ENCODE assay signal across 8 cellular contexts in the genomic region with DNA sequence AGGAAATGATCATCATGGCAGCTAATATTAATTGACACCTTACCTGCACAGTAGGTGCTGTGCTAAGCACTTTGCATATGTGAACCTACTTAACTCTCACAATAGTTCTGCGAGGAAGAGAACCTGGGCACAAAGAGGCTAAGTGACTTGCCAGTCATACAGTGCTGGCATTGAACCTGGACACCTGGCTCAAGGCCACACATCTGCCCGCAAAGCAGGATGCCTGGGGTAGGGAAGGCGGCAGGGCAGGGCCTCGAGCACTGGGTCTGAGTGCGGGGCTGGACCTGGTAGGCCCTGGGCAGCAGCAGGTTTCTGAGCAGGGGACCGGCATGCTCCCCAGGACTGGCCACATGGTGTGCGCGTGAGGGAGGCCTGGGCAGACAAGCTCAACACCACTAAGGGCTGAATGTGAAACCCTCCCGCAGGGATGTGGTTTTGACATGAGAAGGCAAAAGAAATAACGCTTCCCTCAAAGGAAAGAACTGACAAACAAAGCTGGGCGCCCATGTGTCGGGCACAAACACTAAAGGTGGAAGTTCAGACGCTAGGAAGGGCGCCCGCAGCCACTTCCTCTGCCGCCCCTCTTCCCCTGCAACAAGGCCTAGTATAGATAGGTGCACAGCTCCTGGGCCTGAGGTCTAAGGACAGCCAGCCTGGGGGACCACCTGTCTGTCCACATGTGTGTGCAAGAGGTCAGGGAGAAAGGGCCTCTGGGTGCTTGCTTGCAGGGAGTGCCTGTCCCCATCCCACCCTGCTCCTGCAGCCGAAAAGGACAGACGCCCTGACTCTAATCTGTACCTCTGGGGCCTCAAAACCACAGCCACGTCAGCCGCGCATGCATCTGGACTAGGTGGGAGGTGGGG.
A peak's percentile ranks its signal among the peaks of the same experiment; 100 is the strongest.
DNase-seq lines count a peak whose midpoint lies in the region; ATAC-seq and TF ChIP-seq lines count a peak whose summit lies in the region.

No MANE protein-coding gene starts in this region.

- no peaks in the 10 kb centered on the region for H3K27me3 ChIP-seq in Peyer's patch
- no peaks in the 10 kb centered on the region for H3K27me3 ChIP-seq in thyroid gland

- ATAC-seq in HG02610 (IDR thresholded peaks at IDR 0.05; ENCODE audit: unreplicated experiment) (no peak), left lobe of liver (no peak)

- H3K4me3 ChIP-seq in GM12865 (ENCODE audit: low read depth, low read length) = no peak overlapping the region
- H3K4me3 ChIP-seq in Peyer's patch = peak overlapping the region in 1 of 4 donors; percentile 10
- no peak overlapping the region for H3K4me3 ChIP-seq in thyroid gland (replicated peaks in 1 of 3)

- DNase-seq in GM12865 (ENCODE audit: low read depth) (peak; percentile 78), Peyer's patch (peak; percentile 63 to 97 (median 96)), midbrain (lab: John Stamatoyannopoulos, UW) (peak; percentile 42), thyroid gland (no peak), SW 1271 (lab: John Stamatoyannopoulos, UW) (no peak), left lobe of liver (ENCODE audit: low spot score) (no peak)
- peak; percentile 73 for DNase-seq in activated T-helper 2 cell treated with anti-CD3 and anti-CD28 coated beads, Interferon-gamma antibody, Interleukin-2, Interleukin-4, amounts not matched to agents 10 μg/mL and 5 μg/mL and 100 μg/mL, durations not matched to agents 14 hours and 24 hours and 36 hours (ENCODE audit: low spot score)

- peaks cover 32 to 85% (median 77%) of the 10 kb centered on the region in 4 donors for H3K4me1 ChIP-seq in Peyer's patch
- peaks cover 0 to 51% of the 10 kb centered on the region in 2 donors for H3K4me1 ChIP-seq in thyroid gland

- H3K27ac ChIP-seq in Peyer's patch = peak overlapping the region; percentile 88 to 94 (median 92)
- H3K27ac ChIP-seq in thyroid gland = peak overlapping the region in 2 of 3 donors; percentile 24 to 28

- no peaks in the 10 kb centered on the region for H3K9me3 ChIP-seq in Peyer's patch
- H3K9me3 ChIP-seq in thyroid gland = no peaks in the 10 kb centered on the region

- peaks cover 12% of the 10 kb centered on the region for H3K36me3 Mint-ChIP-seq in activated T-helper 2 cell treated with anti-CD3 and anti-CD28 coated beads, Interferon-gamma antibody, Interleukin-2, Interleukin-4, amounts not matched to agents 10 μg/mL and 5 μg/mL and 100 μg/mL, durations not matched to agents 14 hours and 24 hours and 36 hours (ENCODE audit: low read depth)

- peak overlapping the region; percentile 49 for H3K4me3 Mint-ChIP-seq in activated T-helper 2 cell treated with anti-CD3 and anti-CD28 coated beads, Interferon-gamma antibody, Interleukin-2, Interleukin-4, amounts not matched to agents 10 μg/mL and 5 μg/mL and 100 μg/mL, durations not matched to agents 14 hours and 24 hours and 36 hours (ENCODE audit: low read depth)

- TF ChIP-seq POLR2A in Peyer's patch (IDR thresholded peaks at IDR 0.05) = no peak
- TF ChIP-seq POLR2A in thyroid gland (IDR thresholded peaks at IDR 0.05) = no peak

- no peaks in the 10 kb centered on the region for H3K9me3 Mint-ChIP-seq in activated T-helper 2 cell treated with anti-CD3 and anti-CD28 coated beads, Interferon-gamma antibody, Interleukin-2, Interleukin-4, amounts not matched to agents 10 μg/mL and 5 μg/mL and 100 μg/mL, durations not matched to agents 14 hours and 24 hours and 36 hours

- no peaks in the 10 kb centered on the region for H3K36me3 ChIP-seq in Peyer's patch
- H3K36me3 ChIP-seq in thyroid gland = no peaks in the 10 kb centered on the region

- H3K4me1 Mint-ChIP-seq in activated T-helper 2 cell treated with anti-CD3 and anti-CD28 coated beads, Interferon-gamma antibody, Interleukin-2, Interleukin-4, amounts not matched to agents 10 μg/mL and 5 μg/mL and 100 μg/mL, durations not matched to agents 14 hours and 24 hours and 36 hours (ENCODE audit: low read depth) = peaks cover 85% of the 10 kb centered on the region

- intact Hi-C loops in activated T-helper 2 cell treated with anti-CD3 and anti-CD28 coated beads, Interferon-gamma antibody, Interleukin-2, Interleukin-4, amounts not matched to agents 10 μg/mL and 5 μg/mL and 100 μg/mL, durations not matched to agents 14 hours and 24 hours and 36 hours (cut with micrococcal nuclease) = loop anchor here (5.0 to 10.0 kb wide), 5 partner anchors 77 to 1033 kb away; partner anchors contain the start of genes DYNC2LI1 and PPM1B
- intact Hi-C loops in thyroid gland (cut with DNase I) = loop anchor here (5.0 to 10.0 kb wide), 3 partner anchors 98 to 351 kb away; no protein-coding TSS in a partner anchor

- H3K27ac Mint-ChIP-seq in activated T-helper 2 cell treated with anti-CD3 and anti-CD28 coated beads, Interferon-gamma antibody, Interleukin-2, Interleukin-4, amounts not matched to agents 10 μg/mL and 5 μg/mL and 100 μg/mL, durations not matched to agents 14 hours and 24 hours and 36 hours = peak overlapping the region; percentile 96

- H3K27me3 Mint-ChIP-seq in activated T-helper 2 cell treated with anti-CD3 and anti-CD28 coated beads, Interferon-gamma antibody, Interleukin-2, Interleukin-4, amounts not matched to agents 10 μg/mL and 5 μg/mL and 100 μg/mL, durations not matched to agents 14 hours and 24 hours and 36 hours (ENCODE audit: low read depth) = no peaks in the 10 kb centered on the region

- 77 to 91% methylated on average over 19 to 21 of the region's 21 CpGs for WGBS in thyroid gland, 2 donors

- no peak for TF ChIP-seq CTCF in GM12865 (IDR thresholded peaks at IDR 0.05; ENCODE audit: insufficient read depth, low read depth, low read length, missing control alignments)
- no peak for TF ChIP-seq CTCF in Peyer's patch (IDR thresholded peaks at IDR 0.05)
- no peak for TF ChIP-seq CTCF in thyroid gland (IDR thresholded peaks at IDR 0.05)

Comparison
In these comparisons a context has a peak if more than half of its experiments do, and no peak if none do; other contexts are left out.
1. DNase-seq: peak in GM12865 (single experiment), Peyer's patch (3 of 3), activated T-helper 2 cell treated with anti-CD3 and anti-CD28 coated beads, Interferon-gamma antibody, Interleukin-2, Interleukin-4, amounts not matched to agents 10 μg/mL and 5 μg/mL and 100 μg/mL, durations not matched to agents 14 hours and 24 hours and 36 hours (single experiment) and midbrain (single experiment); none in thyroid gland (0 of 2), SW 1271 (0 of 2) and left lobe of liver (single experiment).